ENCODE assay signal across 8 cellular contexts in genomic region chr14:71320107-71320733, GRCh38. TPM values are rescaled to one million over a fixed set of nuclear protein-coding genes. Genes with fewer than 3 reads are reported as not detected.
A peak's percentile ranks its signal among the peaks of the same experiment; 100 is the strongest.
DNase-seq lines count a peak whose midpoint lies in the region; ATAC-seq, FAIRE-seq and TF ChIP-seq lines count a peak whose summit lies in the region.

TSS of gene SIPA1L1 (plus strand) at chr14:71320476.

- H3K27me3 Mint-ChIP-seq in Calu3 (ENCODE audit: unreplicated experiment) (no peaks in the 10 kb centered on the region), mesothelial cell of epicardium (ENCODE audit: low read depth) (no peaks in the 10 kb centered on the region)

- H3K4me3 ChIP-seq in HUES64 (ENCODE audit: low read length): peak within 1 kb of the TSS; percentile 71
- H3K4me3 ChIP-seq in OCI-LY1 (ENCODE audit: low read depth, low read length, poor library complexity, severe bottlenecking): peak within 1 kb of the TSS; percentile 94

- peaks cover 36% of the 10 kb centered on the region for H3K4me1 ChIP-seq in HUES64 (ENCODE audit: insufficient read depth, low read length)
- peaks cover 44% of the 10 kb centered on the region for H3K4me1 ChIP-seq in OCI-LY1 (ENCODE audit: insufficient read depth, low read length, severe bottlenecking)

- peak; percentile 75 for ATAC-seq in GM21447 (IDR thresholded peaks at IDR 0.05; ENCODE audit: unreplicated experiment)

- H3K36me3 Mint-ChIP-seq in Calu3 (ENCODE audit: insufficient read depth, unreplicated experiment) (peaks cover 29% of the 10 kb centered on the region), mesothelial cell of epicardium (no peaks in the 10 kb centered on the region)

- no peak within 1 kb of the TSS for H2AFZ ChIP-seq in OCI-LY1 (ENCODE audit: low read length)

- no peaks in the 10 kb centered on the region for H3K9me2 ChIP-seq in OCI-LY1 (ENCODE audit: low read depth, low read length)

- H3K27me3 ChIP-seq in HUES64 (ENCODE audit: insufficient read depth, low read length): no peaks in the 10 kb centered on the region
- no peaks in the 10 kb centered on the region for H3K27me3 ChIP-seq in OCI-LY1 (ENCODE audit: insufficient read depth, low read length)

- peak within 1 kb of the TSS; percentile 88 for H3K4me2 ChIP-seq in OCI-LY1 (ENCODE audit: low read length)

- H3K4me1 Mint-ChIP-seq in Calu3 (ENCODE audit: low read depth, unreplicated experiment) (peaks cover 27% of the 10 kb centered on the region), mesothelial cell of epicardium (peaks cover 36% of the 10 kb centered on the region)

- CTCF ChIA-PET in Calu3 (lab: Charles Lee): interaction anchor here (0.6 kb wide), 1 partner anchor 204 kb away, joined by 4 read pairs; no protein-coding TSS in a partner anchor

- TF ChIP-seq CTCF in Calu3 (IDR thresholded peaks at IDR 0.05; ENCODE audit: unreplicated experiment): no peak
- no peak for TF ChIP-seq CTCF in OCI-LY1 (IDR thresholded peaks at IDR 0.05; ENCODE audit: low read length)
- no peak for TF ChIP-seq CTCF in mesothelial cell of epicardium (IDR thresholded peaks at IDR 0.05; ENCODE audit: unreplicated experiment)

- no peaks in the 10 kb centered on the region for H4K20me1 ChIP-seq in OCI-LY1 (ENCODE audit: insufficient read depth, low read length)

- H3K9me3 ChIP-seq in HUES64 (ENCODE audit: insufficient read depth, low read depth, low read length): no peaks in the 10 kb centered on the region
- H3K9me3 ChIP-seq in OCI-LY1 (ENCODE audit: low read length): no peaks in the 10 kb centered on the region

- H3F3A ChIP-seq in OCI-LY1 (ENCODE audit: insufficient read depth, low read length): no peaks in the 10 kb centered on the region

- H3K27ac ChIP-seq in HUES64 (ENCODE audit: low read depth, low read length): peak within 1 kb of the TSS; percentile 95
- H3K27ac ChIP-seq in OCI-LY1 (ENCODE audit: low read depth, low read length, poor library complexity, severe bottlenecking): peak within 1 kb of the TSS; percentile 67

- WGBS in HUES64: under 1% methylated on average over 49 of the region's 52 CpGs

- H3K9ac ChIP-seq in HUES64 (ENCODE audit: low read depth, low read length) (peak within 1 kb of the TSS; percentile 87), OCI-LY1 (ENCODE audit: low read length) (peak within 1 kb of the TSS; percentile 85)

- H3K36me3 ChIP-seq in HUES64 (ENCODE audit: insufficient read depth, low read length): no peaks in the 10 kb centered on the region
- H3K36me3 ChIP-seq in OCI-LY1 (ENCODE audit: insufficient read depth, low read length): no peaks in the 10 kb centered on the region

- H3K79me2 ChIP-seq in OCI-LY1 (ENCODE audit: insufficient read depth, low read length): peaks cover 10% of the 10 kb centered on the region; the same call in 1 of the 2 replicates

- H3K9me3 Mint-ChIP-seq in Calu3 (ENCODE audit: low read depth, unreplicated experiment): no peaks in the 10 kb centered on the region
- no peaks in the 10 kb centered on the region for H3K9me3 Mint-ChIP-seq in mesothelial cell of epicardium

- peak; percentile 41 for FAIRE-seq in endometrium (lab: Jason Lieb, UNC)

- H3K27ac Mint-ChIP-seq in Calu3 (ENCODE audit: unreplicated experiment) (peak within 1 kb of the TSS; percentile 91), mesothelial cell of epicardium (peak within 1 kb of the TSS; percentile 88)

- H3K4me3 Mint-ChIP-seq in Calu3 (ENCODE audit: low read depth, unreplicated experiment): peak within 1 kb of the TSS; percentile 99
- peak within 1 kb of the TSS; percentile 83 for H3K4me3 Mint-ChIP-seq in mesothelial cell of epicardium

- peak; percentile 97 for DNase-seq in Calu3
- DNase-seq in activated CD8-positive, alpha-beta memory T cell treated with anti-CD3 and anti-CD28 coated beads, Interleukin-2, amount 50 U/mL, for 4 hours: peak; percentile 98
- peak; percentile 97 to 98 for DNase-seq in mesothelial cell of epicardium (ENCODE audit: low spot score in 2 of 2, unreplicated experiment in 2 of 2)
- DNase-seq in stimulated activated CD8-positive, alpha-beta memory T cell treated with anti-CD3 and anti-CD28 coated beads, Interleukin-15, amount 100 ng/mL, for 48 hours (ENCODE audit: low read depth in 2 of 2): peak; percentile 97 to 98

- intact Hi-C loops in Calu3 (cut with micrococcal nuclease; ENCODE audit: unreplicated experiment): loop anchor here (2.0 to 10.0 kb wide), 5 partner anchors 179 to 535 kb away; no protein-coding TSS in a partner anchor

- no TSS peak for BruUV-seq in Calu3 (replicated peaks; lab: Mats Ljungman, UMichigan)

RNA-seq across cellular contexts. Expression of gene SIPA1L1, which starts in this region (rescaled TPM):
- 36.5 and 45.9 TPM in 2 replicates for total RNA-seq in Calu3 (2022)
- 47.6 TPM for polyA plus RNA-seq in HUES64 (2013, experiment 1 of 2)
- 47.1 TPM for polyA plus RNA-seq in HUES64 (2013, experiment 2 of 2)
- total RNA-seq in mesothelial cell of epicardium: 31.1 to 34.7 TPM (median 31.3 TPM) in 3 replicates

Comparison
In these comparisons a context has a peak if more than half of its experiments do, and no peak if none do; other contexts are left out.
1. Peak in every context shown above with its lines: DNase-seq, ATAC-seq, H3K4me3 ChIP-seq and H3K27ac ChIP-seq.